In the genomic region with DNA sequence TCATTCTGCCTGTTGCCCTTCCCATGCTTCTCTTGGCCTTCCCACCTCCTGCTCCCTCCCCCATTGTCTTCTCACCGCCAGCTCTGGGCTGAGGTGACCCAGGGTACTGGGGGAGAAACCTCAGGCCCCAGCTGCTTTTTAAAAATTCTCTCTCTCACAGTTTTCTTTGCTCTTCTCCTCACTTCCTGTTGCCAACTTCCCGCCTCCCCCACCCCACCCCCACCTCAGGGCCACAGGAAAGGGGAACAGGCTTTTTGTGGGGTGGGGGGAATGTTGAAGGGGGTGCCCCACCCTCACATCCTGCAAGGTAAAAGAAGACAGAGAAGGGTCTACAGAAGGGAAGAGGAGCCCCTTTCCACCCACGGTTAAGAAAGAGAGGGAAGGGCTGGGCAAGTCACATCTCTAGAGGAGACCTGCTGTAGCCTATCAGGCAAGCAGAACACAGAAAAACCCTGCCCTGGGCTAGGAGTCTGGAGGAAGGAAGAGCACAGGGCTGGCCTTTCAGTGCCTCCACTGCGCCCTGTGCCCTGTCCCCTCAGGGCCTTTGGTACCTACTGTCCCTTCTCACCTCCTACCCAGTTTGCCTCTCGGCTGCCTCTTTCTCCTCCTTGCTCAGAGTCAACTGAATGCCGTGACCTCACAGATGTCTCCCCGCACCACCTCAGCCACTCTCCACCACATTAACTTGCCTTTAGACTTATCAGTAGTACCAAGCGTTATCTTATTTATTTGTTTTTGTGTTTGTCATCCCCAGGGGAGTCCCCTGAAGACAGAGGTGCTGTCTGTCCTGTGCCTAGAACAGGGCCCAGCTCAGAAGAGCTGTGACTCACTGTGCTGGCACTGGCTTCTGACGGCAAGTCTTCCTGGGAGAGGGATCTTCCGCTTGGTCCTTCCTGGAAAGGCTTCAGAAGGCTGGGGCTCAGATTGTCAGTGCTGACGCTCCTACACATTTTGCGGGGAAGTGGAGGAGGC, we compare ENCODE assay signal across 8 cellular contexts. TPM values are rescaled to one million over a fixed set of nuclear protein-coding genes. Genes with fewer than 3 reads are reported as not detected.
DNase-seq lines count a peak whose midpoint lies in the region; ATAC-seq and TF ChIP-seq lines count a peak whose summit lies in the region.

No MANE protein-coding gene starts in this region.

- H3K4me1 ChIP-seq in right lobe of liver, result peaks cover 0 to 13% (median 5%) of the 10 kb centered on the region in 4 donors

- peak overlapping the region; percentile 95 for H3K4me3 Mint-ChIP-seq in activated naive CD4-positive, alpha-beta T cell treated with anti-CD3 and anti-CD28 coated beads, Interleukin-2, amount 50 U/mL, for 24 hours

- 59% methylated on average over 10 of the region's 12 CpGs for WGBS in right lobe of liver (ENCODE audit: insufficient coverage, low coverage, low lambda C conversion rate, missing lambda C conversion rate)

- peaks cover 10% of the 10 kb centered on the region for H3K36me3 Mint-ChIP-seq in activated naive CD4-positive, alpha-beta T cell treated with anti-CD3 and anti-CD28 coated beads, Interleukin-2, amount 50 U/mL, for 24 hours

- peaks cover 0 to 14% of the 10 kb centered on the region in 2 donors for H3K27me3 ChIP-seq in right lobe of liver

- TF ChIP-seq POLR2A in right lobe of liver (IDR thresholded peaks at IDR 0.05), result no peak

- peak overlapping the region; percentile 91 for H3K27ac Mint-ChIP-seq in activated naive CD4-positive, alpha-beta T cell treated with anti-CD3 and anti-CD28 coated beads, Interleukin-2, amount 50 U/mL, for 24 hours

- no peaks in the 10 kb centered on the region for H3K36me3 ChIP-seq in right lobe of liver

- H3K9me3 ChIP-seq in right lobe of liver, result no peaks in the 10 kb centered on the region

- intact Hi-C loops in Right ventricle myocardium inferior (cut with DNase I), result no loop called here
- intact Hi-C loops in cardiac septum (cut with DNase I), result no loop called here
- intact Hi-C loops in right lobe of liver (cut with DNase I), result no loop called here

- H3K27ac ChIP-seq in right lobe of liver, result peak overlapping the region; percentile 50 to 73 (median 66)

- H3K27me3 Mint-ChIP-seq in activated naive CD4-positive, alpha-beta T cell treated with anti-CD3 and anti-CD28 coated beads, Interleukin-2, amount 50 U/mL, for 24 hours, result no peaks in the 10 kb centered on the region

- H3K4me3 ChIP-seq in right lobe of liver, result peak overlapping the region; percentile 25 to 42 (median 29)

- H3K9me3 Mint-ChIP-seq in activated naive CD4-positive, alpha-beta T cell treated with anti-CD3 and anti-CD28 coated beads, Interleukin-2, amount 50 U/mL, for 24 hours, result no peaks in the 10 kb centered on the region

- no peak for TF ChIP-seq CTCF in right lobe of liver (IDR thresholded peaks at IDR 0.05)

- DNase-seq in Right ventricle myocardium inferior (ENCODE audit: missing footprints) (no peak), cardiac septum (ENCODE audit: low spot score) (no peak), NCI-H226 (peak; percentile 55), right lobe of liver (no peak), DMS53 (lab: John Stamatoyannopoulos, UW) (no peak), NCI-H1417 treated with DMSO at 0.1 percent for 48 hours (lab: John Stamatoyannopoulos, UW) (no peak), mesenteric fat pad (ENCODE audit: low spot score) (no peak)

- ATAC-seq in Right ventricle myocardium inferior (peak; percentile 40), right lobe of liver (peak; percentile 19 to 53 (median 34))

- H3K4me1 Mint-ChIP-seq in activated naive CD4-positive, alpha-beta T cell treated with anti-CD3 and anti-CD28 coated beads, Interleukin-2, amount 50 U/mL, for 24 hours, result peaks cover 81% of the 10 kb centered on the region

RNA-seq across cellular contexts. Expression of gene ARHGAP9, which starts 1.7 kb away (rescaled TPM):
- total RNA-seq in Right ventricle myocardium inferior (6.4 TPM), cardiac septum (5.9 TPM), right lobe of liver (10 to 100 TPM in 1 of 6 experiments, 1 to 10 TPM in 5; 3.5 to 11.0 (median 6.8) TPM), mesenteric fat pad (26.5 TPM)

RNA-seq across cellular contexts. Expression of gene MARS1, which starts 9.9 kb away (rescaled TPM):
- total RNA-seq in Right ventricle myocardium inferior, result 89.7 TPM
- 89.2 TPM for total RNA-seq in cardiac septum
- total RNA-seq in right lobe of liver, result 10 to 100 TPM; 53.4 to 66.6 (median 60.4) TPM
- 145 TPM for total RNA-seq in mesenteric fat pad

RNA-seq across cellular contexts. Expression of gene GLI1, which starts 18.4 kb away (rescaled TPM):
- total RNA-seq in Right ventricle myocardium inferior (0.92 TPM), cardiac septum (0.83 TPM), right lobe of liver (under 1 TPM; 0.16 to 0.74 (median 0.55) TPM), mesenteric fat pad (0.13 TPM)

RNA-seq across cellular contexts. Expression of gene INHBE, which starts 22.9 kb away (rescaled TPM):
- not detected for total RNA-seq in Right ventricle myocardium inferior
- total RNA-seq in cardiac septum, result 0.73 TPM
- 100 to 1,000 TPM in 4 of 6 experiments, 10 to 100 TPM in 2; 17.4 to 302 (median 150) TPM for total RNA-seq in right lobe of liver
- not detected for total RNA-seq in mesenteric fat pad

RNA-seq across cellular contexts. Expression of gene DDIT3, which starts 42.3 kb away (rescaled TPM):
- 19.2 TPM for total RNA-seq in Right ventricle myocardium inferior
- total RNA-seq in cardiac septum, result 24.0 TPM
- total RNA-seq in right lobe of liver, result 10 to 100 TPM; 11.3 to 26.7 (median 18.7) TPM
- total RNA-seq in mesenteric fat pad, result 32.2 TPM
